ENCODE assay signal across 7 cellular contexts in the genomic region with DNA sequence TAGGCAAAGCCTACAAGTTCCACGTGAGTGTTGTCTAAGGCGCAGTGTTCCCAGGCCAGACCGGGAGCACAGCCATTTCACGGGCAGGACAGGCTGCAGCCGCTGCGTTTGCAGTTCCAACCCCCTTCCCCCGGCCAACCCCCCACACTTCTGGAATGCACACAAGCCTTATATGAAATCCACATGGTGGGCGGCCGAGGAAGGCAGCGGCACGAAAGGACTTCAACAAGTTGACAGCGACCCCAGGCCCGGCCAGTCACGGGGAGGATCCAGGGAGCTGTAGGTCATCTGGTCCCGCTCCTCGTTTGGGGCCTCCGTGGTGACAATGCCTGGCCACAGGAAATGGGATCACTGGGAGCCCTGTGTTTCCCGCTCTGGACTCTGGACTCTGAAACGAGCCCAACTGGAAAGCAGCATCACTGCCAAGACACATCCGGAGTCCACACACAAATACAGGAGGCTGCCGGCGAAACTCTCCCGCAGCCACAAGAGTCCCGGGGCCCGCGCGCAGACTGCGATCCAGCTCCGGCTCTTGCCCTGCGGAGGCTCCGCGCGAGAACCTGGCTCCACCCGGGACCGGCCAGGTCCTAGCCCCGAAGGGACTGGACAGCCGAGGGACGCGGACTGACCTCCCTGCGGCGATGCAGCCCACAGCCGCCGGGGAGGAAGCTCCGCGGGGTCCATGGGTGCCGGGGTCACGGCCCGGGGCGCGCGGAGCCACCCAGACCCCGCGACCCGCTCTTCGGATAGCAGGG. TPM values are rescaled to one million over a fixed set of nuclear protein-coding genes. Genes with fewer than 3 reads are reported as not detected.
DNase-seq lines count a peak whose midpoint lies in the region; ATAC-seq, FAIRE-seq and TF ChIP-seq lines count a peak whose summit lies in the region.

No MANE protein-coding gene starts in this region.

- H3K36me3 ChIP-seq in HUES48 (ENCODE audit: control insufficient read depth, insufficient read depth, low read length), result no peaks in the 10 kb centered on the region
- no peaks in the 10 kb centered on the region for H3K36me3 ChIP-seq in parathyroid adenoma (ENCODE audit: control insufficient read depth, insufficient read depth, low read length)

- H3K27me3 Mint-ChIP-seq in activated naive CD8-positive, alpha-beta T cell treated with anti-CD3 and anti-CD28 coated beads, Interleukin-2, amount 10 ng/mL, durations not matched to agents 7 days and 5 days, result peaks cover 56% of the 10 kb centered on the region

- H3K4me2 ChIP-seq in parathyroid adenoma (ENCODE audit: low read length), result peak overlapping the region; percentile 63

- peaks cover 2% of the 10 kb centered on the region for H3K36me3 Mint-ChIP-seq in activated naive CD8-positive, alpha-beta T cell treated with anti-CD3 and anti-CD28 coated beads, Interleukin-2, amount 10 ng/mL, durations not matched to agents 7 days and 5 days

- H3K4me3 ChIP-seq in HUES48 (ENCODE audit: low read depth, low read length) (peak overlapping the region; percentile 76), parathyroid adenoma (ENCODE audit: low read depth, low read length) (peak overlapping the region; percentile 65)

- no peaks in the 10 kb centered on the region for H3K9me3 Mint-ChIP-seq in activated naive CD8-positive, alpha-beta T cell treated with anti-CD3 and anti-CD28 coated beads, Interleukin-2, amount 10 ng/mL, durations not matched to agents 7 days and 5 days

- H3K79me2 ChIP-seq in parathyroid adenoma, result no peaks in the 10 kb centered on the region

- H3K4me1 Mint-ChIP-seq in activated naive CD8-positive, alpha-beta T cell treated with anti-CD3 and anti-CD28 coated beads, Interleukin-2, amount 10 ng/mL, durations not matched to agents 7 days and 5 days, result peaks cover 18% of the 10 kb centered on the region

- ATAC-seq in activated naive CD8-positive, alpha-beta T cell treated with anti-CD3 and anti-CD28 coated beads, Interleukin-2, amount 10 ng/mL, durations not matched to agents 7 days and 5 days (ENCODE audit: low read depth), result peak; percentile 31
- ATAC-seq in left cardiac atrium, result peak; percentile 38 to 39

- peaks cover 11% of the 10 kb centered on the region for H3K4me1 ChIP-seq in HUES48 (ENCODE audit: control insufficient read depth, insufficient read depth, low read length)
- H3K4me1 ChIP-seq in parathyroid adenoma, result no peaks in the 10 kb centered on the region

- no peak for DNase-seq in GM12892 (ENCODE audit: insufficient read length)
- peak; percentile 54 for DNase-seq in activated naive CD8-positive, alpha-beta T cell treated with anti-CD3 and anti-CD28 coated beads, Interleukin-2, amount 10 ng/mL, durations not matched to agents 7 days and 5 days
- peak; percentile 64 for DNase-seq in left cardiac atrium
- DNase-seq in RPMI8226, result no peak
- DNase-seq in NCI-H187 treated with DMSO at 0.1 percent for 48 hours (lab: John Stamatoyannopoulos, UW), result no peak

- POLR2A ChIA-PET in activated naive CD8-positive, alpha-beta T cell treated with anti-CD3 and anti-CD28 coated beads, Interleukin-2, amount 10 ng/mL, durations not matched to agents 7 days and 5 days (lab: Charles Lee), result interaction anchor here (0.9 to 1.4 kb wide), 3 partner anchors 29 to 92 kb away, joined by 3 to 6 read pairs (median 5); no protein-coding TSS in a partner anchor

- H2AFZ ChIP-seq in parathyroid adenoma, result peak overlapping the region; percentile 77

- peak overlapping the region; percentile 29 for H3K4me3 Mint-ChIP-seq in activated naive CD8-positive, alpha-beta T cell treated with anti-CD3 and anti-CD28 coated beads, Interleukin-2, amount 10 ng/mL, durations not matched to agents 7 days and 5 days

- TF ChIP-seq CTCF in parathyroid adenoma (IDR thresholded peaks at IDR 0.05), result no peak

- H3K27me3 ChIP-seq in HUES48 (ENCODE audit: control insufficient read depth, insufficient read depth, low read length) (peaks cover 46% of the 10 kb centered on the region), parathyroid adenoma (ENCODE audit: control insufficient read depth, insufficient read depth, low read length) (no peaks in the 10 kb centered on the region)

- H3K27ac ChIP-seq in HUES48 (ENCODE audit: low read depth, low read length), result no peak overlapping the region
- peak overlapping the region; percentile 70 for H3K27ac ChIP-seq in parathyroid adenoma

- intact Hi-C loops in left cardiac atrium (cut with DNase I), result no loop called here

- no peak for TF ChIP-seq POLR2A in GM12892 (IDR thresholded peaks at IDR 0.05; ENCODE audit: low read depth, low read length)

- H3K9me3 ChIP-seq in HUES48 (ENCODE audit: control insufficient read depth, insufficient read depth, low read length) (no peaks in the 10 kb centered on the region), parathyroid adenoma (ENCODE audit: control insufficient read depth, low read length) (no peaks in the 10 kb centered on the region)

- peak; percentile 5 for FAIRE-seq in GM12892 (lab: Jason Lieb, UNC)

- H3K27ac Mint-ChIP-seq in activated naive CD8-positive, alpha-beta T cell treated with anti-CD3 and anti-CD28 coated beads, Interleukin-2, amount 10 ng/mL, durations not matched to agents 7 days and 5 days, result no peak overlapping the region

- 0 out of 2 replicates have a peak overlapping the region, but pooled peaks have one; percentile 6 for H3K9ac ChIP-seq in HUES48 (ENCODE audit: low read depth, low read length)
- no peak overlapping the region for H3K9ac ChIP-seq in parathyroid adenoma

RNA-seq across cellular contexts. Expression of a gene that starts 0.8 kb away (rescaled TPM):
- polyA plus RNA-seq in GM12892 (2012; ENCODE audit: missing spikeins), result 6.5 TPM
- total RNA-seq in activated naive CD8-positive, alpha-beta T cell treated with anti-CD3 and anti-CD28 coated beads, Interleukin-2, amount 10 ng/mL, durations not matched to agents 7 days and 5 days, result under 1 TPM; 0.14 to 0.19 TPM
- 10 to 100 TPM; 70.6 to 86.8 TPM for total RNA-seq in left cardiac atrium

Comparison
In these comparisons a context has a peak if more than half of its experiments do, and no peak if none do; other contexts are left out.
1. DNase-seq: peak in activated naive CD8-positive, alpha-beta T cell treated with anti-CD3 and anti-CD28 coated beads, Interleukin-2, amount 10 ng/mL, durations not matched to agents 7 days and 5 days (single experiment) and left cardiac atrium (single experiment); none in GM12892 (single experiment), RPMI8226 (single experiment) and NCI-H187 treated with DMSO at 0.1 percent for 48 hours (single experiment).
2. RNA of a gene that starts 0.8 kb away (total RNA-seq): 70.6 to 86.8 TPM in left cardiac atrium; 0.14 to 0.19 TPM in activated naive CD8-positive, alpha-beta T cell treated with anti-CD3 and anti-CD28 coated beads, Interleukin-2, amount 10 ng/mL, durations not matched to agents 7 days and 5 days; every median in the first group is over 10 times any median in the second.